In genomic region chr12:54372113-54372806, GRCh38 we compare ENCODE assay signal across 14 cellular contexts. TPM values are rescaled to one million over a fixed set of nuclear protein-coding genes. Genes with fewer than 3 reads are reported as not detected.
A peak's percentile ranks its signal among the peaks of the same experiment; 100 is the strongest.
DNase-seq lines count a peak whose midpoint lies in the region; ATAC-seq and TF ChIP-seq lines count a peak whose summit lies in the region.
"Had no signal": no experiment of that assay in that cellular context is flagged by ENCODE, and none has a peak within 500 bp of the region (broad histone marks: within the 10 kb centered on the region; RNA-seq: fewer than 3 reads in every experiment).

No MANE protein-coding gene starts in this region.

- CTCF ChIA-PET in activated CD8-positive, alpha-beta T cell treated with anti-CD3 and anti-CD28 coated beads for 36 hours (lab: Charles Lee): interaction anchor here (0.6 to 3.2 kb wide), 10 partner anchors 8 to 157 kb away, joined by 3 to 40 read pairs (median 6); no protein-coding TSS in a partner anchor

- DNase-seq in activated naive CD4-positive, alpha-beta T cell treated with Interleukin-2 at 50 U/mL for 16 hours: no peak
- DNase-seq in activated CD8-positive, alpha-beta T cell treated with anti-CD3 and anti-CD28 coated beads for 36 hours: no peak
- DNase-seq in upper lobe of right lung: no peak
- no peak for DNase-seq in spleen
- no peak for DNase-seq in activated T-cell treated with anti-CD3 and anti-CD28 coated beads, Interleukin-2, amount 50 U/mL, for 48 hours
- DNase-seq in NCI-H146 (lab: John Stamatoyannopoulos, UW): no peak
- DNase-seq: activated CD4-positive, alpha-beta T cell treated with anti-CD3 and anti-CD28 coated beads, Interleukin-2, amount 50 U/mL, for 4 hours; activated naive CD4-positive, alpha-beta T cell treated with anti-CD3 and anti-CD28 coated beads, Interleukin-2, amount 50 U/mL, for 16 hours; effector CD8-positive, alpha-beta T cell; mesendoderm; SIG-M5 had no signal

- peak overlapping the region; percentile 2 for H3K27ac ChIP-seq in layer of hippocampus (ENCODE audit: low read depth, low read length)
- H3K27ac ChIP-seq in upper lobe of right lung: peak overlapping the region; percentile 17
- H3K27ac ChIP-seq in spleen: peak overlapping the region in 3 of 8 donors; percentile 16 to 21 (median 21)

- peak overlapping the region; percentile 12 for H3K27ac Mint-ChIP-seq in activated naive CD4-positive, alpha-beta T cell treated with anti-CD3 and anti-CD28 coated beads, Interleukin-2, amount 50 U/mL, for 24 hours
- H3K27ac Mint-ChIP-seq in activated CD8-positive, alpha-beta T cell treated with anti-CD3 and anti-CD28 coated beads for 36 hours: peak overlapping the region; percentile 18

- H3K4me1 ChIP-seq in upper lobe of right lung: peaks cover 35% of the 10 kb centered on the region
- H3K4me1 ChIP-seq in spleen: peaks cover 0 to 70% (median 38%) of the 10 kb centered on the region in 6 donors

- no peak for ATAC-seq in activated CD8-positive, alpha-beta T cell treated with anti-CD3 and anti-CD28 coated beads for 36 hours
- no peak for ATAC-seq in upper lobe of right lung

- H3K4me1 Mint-ChIP-seq in activated naive CD4-positive, alpha-beta T cell treated with anti-CD3 and anti-CD28 coated beads, Interleukin-2, amount 50 U/mL, for 24 hours: peaks cover 36% of the 10 kb centered on the region
- H3K4me1 Mint-ChIP-seq in activated CD8-positive, alpha-beta T cell treated with anti-CD3 and anti-CD28 coated beads for 36 hours (ENCODE audit: low read depth): peaks cover 38% of the 10 kb centered on the region

- no peak for TF ChIP-seq POLR2A in spleen (IDR thresholded peaks at IDR 0.05)

- H3K36me3 ChIP-seq in upper lobe of right lung: peaks cover 4% of the 10 kb centered on the region
- H3K36me3 ChIP-seq in spleen: peaks cover 0 to 37% (median 0%) of the 10 kb centered on the region in 6 donors

- no peak for TF ChIP-seq CTCF in activated CD8-positive, alpha-beta T cell treated with anti-CD3 and anti-CD28 coated beads for 36 hours (IDR thresholded peaks at IDR 0.05)
- no peak for TF ChIP-seq CTCF in upper lobe of right lung (IDR thresholded peaks at IDR 0.05)
- TF ChIP-seq CTCF in spleen (IDR thresholded peaks at IDR 0.05 in 8 of 11, conservative IDR thresholded peaks at IDR 0.05 in 3 of 11): no peak

- WGBS in spleen, 5 donors: 52 to 62% (median 56%) methylated on average over 8 of the region's 8 CpGs

- H3K9me3 ChIP-seq in upper lobe of right lung (no peaks in the 10 kb centered on the region), spleen (no peaks in the 10 kb centered on the region)

- H3K36me3 Mint-ChIP-seq in activated naive CD4-positive, alpha-beta T cell treated with anti-CD3 and anti-CD28 coated beads, Interleukin-2, amount 50 U/mL, for 24 hours: no peaks in the 10 kb centered on the region
- no peaks in the 10 kb centered on the region for H3K36me3 Mint-ChIP-seq in activated CD8-positive, alpha-beta T cell treated with anti-CD3 and anti-CD28 coated beads for 36 hours (ENCODE audit: low read depth)

- POLR2A ChIA-PET in activated CD8-positive, alpha-beta T cell treated with anti-CD3 and anti-CD28 coated beads for 36 hours (lab: Charles Lee): no interaction called here

- H3K27me3 ChIP-seq in layer of hippocampus (ENCODE audit: control insufficient read depth, insufficient read depth, low read length): no peaks in the 10 kb centered on the region
- H3K27me3 ChIP-seq in upper lobe of right lung: no peaks in the 10 kb centered on the region
- no peaks in the 10 kb centered on the region for H3K27me3 ChIP-seq in spleen (replicated peaks in 1 of 7)

- intact Hi-C loops in activated CD8-positive, alpha-beta T cell treated with anti-CD3 and anti-CD28 coated beads for 36 hours (cut with micrococcal nuclease): no loop called here
- intact Hi-C loops in upper lobe of right lung (cut with DNase I) (no loop called here), spleen (cut with DNase I; ENCODE audit: low total_unique reads) (no loop called here)

- H3K4me3 ChIP-seq in upper lobe of right lung (no peak overlapping the region), spleen (no peak overlapping the region)

- H3K4me3 Mint-ChIP-seq in activated naive CD4-positive, alpha-beta T cell treated with anti-CD3 and anti-CD28 coated beads, Interleukin-2, amount 50 U/mL, for 24 hours: no peak overlapping the region
- H3K4me3 Mint-ChIP-seq in activated CD8-positive, alpha-beta T cell treated with anti-CD3 and anti-CD28 coated beads for 36 hours: no peak overlapping the region

- H3K9me3 Mint-ChIP-seq in activated naive CD4-positive, alpha-beta T cell treated with anti-CD3 and anti-CD28 coated beads, Interleukin-2, amount 50 U/mL, for 24 hours: no peaks in the 10 kb centered on the region
- no peaks in the 10 kb centered on the region for H3K9me3 Mint-ChIP-seq in activated CD8-positive, alpha-beta T cell treated with anti-CD3 and anti-CD28 coated beads for 36 hours

- H3K27me3 Mint-ChIP-seq in activated naive CD4-positive, alpha-beta T cell treated with anti-CD3 and anti-CD28 coated beads, Interleukin-2, amount 50 U/mL, for 24 hours: no peaks in the 10 kb centered on the region
- H3K27me3 Mint-ChIP-seq in activated CD8-positive, alpha-beta T cell treated with anti-CD3 and anti-CD28 coated beads for 36 hours: peaks cover 3% of the 10 kb centered on the region

RNA-seq across cellular contexts. Expression of gene GPR84, which starts 8.0 kb away (rescaled TPM):
- not detected for total RNA-seq in activated CD8-positive, alpha-beta T cell treated with anti-CD3 and anti-CD28 coated beads for 36 hours
- total RNA-seq in upper lobe of right lung: 0.96 TPM
- total RNA-seq in spleen: 10 to 100 TPM in 1 of 7 donors, 1 to 10 TPM in 5, under 1 TPM in 1; 0.97 to 12.5 (median 2.9) TPM
- under 1 TPM; 0.35 to 0.47 (median 0.39) TPM for polyA plus RNA-seq in spleen
- total RNA-seq: M059J had no signal

RNA-seq across cellular contexts. Expression of gene ZNF385A, which starts 12.3 kb away (rescaled TPM):
- 1 to 10 TPM; 1.1 to 2.5 TPM for total RNA-seq in activated CD8-positive, alpha-beta T cell treated with anti-CD3 and anti-CD28 coated beads for 36 hours
- total RNA-seq in upper lobe of right lung (26.6 TPM), spleen (10 to 100 TPM; 19.9 to 40.3 (median 27.2) TPM)
- 10 to 100 TPM in 2 of 3 donors, 1 to 10 TPM in 1; 7.4 to 12.5 (median 12.4) TPM for polyA plus RNA-seq in spleen

RNA-seq across cellular contexts. Expression of gene ITGA5, which starts 46.8 kb away (rescaled TPM):
- 10 to 100 TPM; 35.2 to 36.6 TPM for total RNA-seq in activated CD8-positive, alpha-beta T cell treated with anti-CD3 and anti-CD28 coated beads for 36 hours
- total RNA-seq in upper lobe of right lung (102 TPM), spleen (10 to 100 TPM; 20.8 to 44.9 (median 36.3) TPM)
- polyA plus RNA-seq in spleen: 1 to 10 TPM; 7.0 to 9.5 (median 9.1) TPM

RNA-seq across cellular contexts. Expression of gene COPZ1, which starts 47.3 kb away (rescaled TPM):
- total RNA-seq in activated CD8-positive, alpha-beta T cell treated with anti-CD3 and anti-CD28 coated beads for 36 hours: 10 to 100 TPM; 75.8 to 78.4 TPM
- total RNA-seq in upper lobe of right lung: 125 TPM
- 10 to 100 TPM; 59.3 to 99.1 (median 92.8) TPM for total RNA-seq in spleen
- 10 to 100 TPM; 55.4 to 80.2 (median 76.4) TPM for polyA plus RNA-seq in spleen
